Comparison of ENCODE assay signal across 14 cellular contexts in the genomic region with DNA sequence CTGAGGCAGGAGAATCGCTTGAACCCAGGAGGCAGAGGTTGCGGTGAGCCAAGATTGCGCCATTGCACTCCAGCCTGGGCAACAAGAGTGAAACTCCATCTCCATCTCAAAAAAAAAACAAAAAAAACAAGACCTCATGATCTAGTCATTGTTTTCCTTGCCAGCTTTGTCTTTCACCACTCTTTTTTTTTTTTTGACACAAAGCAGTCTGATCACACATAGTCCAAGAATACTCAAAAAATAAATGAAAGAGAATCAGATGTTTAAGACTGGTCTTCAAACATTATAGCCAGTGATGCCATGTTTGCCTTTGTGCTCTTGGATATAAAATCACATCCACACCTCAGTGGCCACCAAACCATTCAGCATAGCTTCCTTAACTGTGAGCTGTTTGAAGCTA. TPM values are rescaled to one million over a fixed set of nuclear protein-coding genes. Genes with fewer than 3 reads are reported as not detected.
DNase-seq lines count a peak whose midpoint lies in the region; ATAC-seq and TF ChIP-seq lines count a peak whose summit lies in the region.
"Had no signal": no experiment of that assay in that cellular context is flagged by ENCODE, and none has a peak within 500 bp of the region (broad histone marks: within the 10 kb centered on the region; RNA-seq: fewer than 3 reads in every experiment).

No MANE protein-coding gene starts in this region.

- H4K8ac ChIP-seq in neuronal stem cell (ENCODE audit: low read depth, low read length): no peak overlapping the region

- no peak for TF ChIP-seq CTCF in GM23338 (conservative IDR thresholded peaks at IDR 0.05; ENCODE audit: low read depth in 2 of 2)
- no peak for TF ChIP-seq CTCF in fibroblast of the aortic adventitia (IDR thresholded peaks at IDR 0.05; ENCODE audit: insufficient read depth, low read length)
- no peak for TF ChIP-seq CTCF in CD14-positive monocyte (IDR thresholded peaks at IDR 0.05)

- H4K20me1 ChIP-seq in GM23338 (replicated peaks; ENCODE audit: insufficient read depth): no peaks in the 10 kb centered on the region

- no peak overlapping the region for H2BK15ac ChIP-seq in neuronal stem cell (ENCODE audit: low read length)

- H3K27me3 Mint-ChIP-seq in GM23338 (ENCODE audit: insufficient read depth, low read depth, poor library complexity): peaks cover 3% of the 10 kb centered on the region
- peaks cover 0 to 5% (median 2%) of the 10 kb centered on the region in 3 donors for H3K27me3 Mint-ChIP-seq in CD14-positive monocyte (ENCODE audit: low read depth in 3 of 3)
- H3K27me3 Mint-ChIP-seq: CD4-positive, CD25-positive, alpha-beta regulatory T cell had no signal

- H4K91ac ChIP-seq in neuronal stem cell (ENCODE audit: low read depth, low read length, poor library complexity): no peak overlapping the region

- H3K27ac Mint-ChIP-seq in GM23338: no peak overlapping the region
- H3K27ac Mint-ChIP-seq in CD14-positive monocyte: no peak overlapping the region
- H3K27ac Mint-ChIP-seq: CD4-positive, CD25-positive, alpha-beta regulatory T cell; H9 had no signal

- no peak overlapping the region for H2BK120ac ChIP-seq in neuronal stem cell (ENCODE audit: low read depth, low read length)

- H3K4me3 Mint-ChIP-seq in GM23338 (no peak overlapping the region), CD14-positive monocyte (no peak overlapping the region)
- H3K4me3 Mint-ChIP-seq: CD4-positive, CD25-positive, alpha-beta regulatory T cell; H9 had no signal

- H3K27ac ChIP-seq in GM23338 (ENCODE audit: low read depth): no peak overlapping the region
- H3K27ac ChIP-seq in neuronal stem cell (replicated peaks; ENCODE audit: low read length): no peak overlapping the region
- H3K27ac ChIP-seq: A549 had no signal

- H3K4me2 ChIP-seq in GM23338 (no peak overlapping the region), neuronal stem cell (ENCODE audit: insufficient read depth, low read length, poor library complexity, severe bottlenecking) (no peak overlapping the region)
- H3K4me2 ChIP-seq: A549 had no signal

- H3K23ac ChIP-seq in neuronal stem cell (ENCODE audit: low read depth, low read length, poor library complexity): no peak overlapping the region

- H3K27me3 ChIP-seq in GM23338 (ENCODE audit: insufficient read depth) (no peaks in the 10 kb centered on the region), neuronal stem cell (ENCODE audit: control insufficient read depth in 3 of 3, insufficient read depth in 3 of 3, low read depth in 1 of 3, low read length in 3 of 3) (no peaks in the 10 kb centered on the region)
- H3K27me3 ChIP-seq: BE2C had no signal

- WGBS in neuronal stem cell (ENCODE audit: extremely low coverage in 2 of 2, insufficient read length in 2 of 2, insufficient replicate concordance in 1 of 2), 2 donors: no CpG with 5 or more reads among the region's 3 CpGs

- peak overlapping the region; percentile 76 for H2AFZ ChIP-seq in GM23338
- H2AFZ ChIP-seq in neuronal stem cell (ENCODE audit: low read length): peak overlapping the region; percentile 45

- no peak overlapping the region for H2BK5ac ChIP-seq in neuronal stem cell (ENCODE audit: low read length)

- H3K9me3 Mint-ChIP-seq in GM23338: no peaks in the 10 kb centered on the region
- H3K9me3 Mint-ChIP-seq in CD14-positive monocyte: no peaks in the 10 kb centered on the region
- H3K9me3 Mint-ChIP-seq: CD4-positive, CD25-positive, alpha-beta regulatory T cell; H9 had no signal

- H3K18ac ChIP-seq in neuronal stem cell (ENCODE audit: low read length): no peak overlapping the region

- H3K9ac ChIP-seq in neuronal stem cell (ENCODE audit: low read depth, low read length, poor library complexity): no peak overlapping the region

- H3F3A ChIP-seq in GM23338 (replicated peaks; ENCODE audit: low read depth): no peaks in the 10 kb centered on the region

- H3K79me1 ChIP-seq in neuronal stem cell (ENCODE audit: low read depth, low read length): no peaks in the 10 kb centered on the region

- H3K4me1 ChIP-seq in GM23338 (ENCODE audit: insufficient read depth): peaks cover 2% of the 10 kb centered on the region; the same call in 1 of the 2 replicates
- H3K4me1 ChIP-seq in neuronal stem cell (ENCODE audit: control insufficient read depth in 2 of 2, insufficient read depth in 1 of 2, low read depth in 1 of 2, low read length in 2 of 2): no peaks in the 10 kb centered on the region
- H3K4me1 ChIP-seq: BE2C had no signal

- no peaks in the 10 kb centered on the region for H3K36me3 ChIP-seq in GM23338 (ENCODE audit: insufficient read depth)
- no peaks in the 10 kb centered on the region for H3K36me3 ChIP-seq in neuronal stem cell (replicated peaks in 1 of 2; ENCODE audit: control insufficient read depth in 2 of 2, insufficient read depth in 2 of 2, low read length in 2 of 2)
- H3K36me3 ChIP-seq: BE2C had no signal

- H3K14ac ChIP-seq in neuronal stem cell (ENCODE audit: low read length): no peak overlapping the region

- H2AK5ac ChIP-seq in neuronal stem cell (ENCODE audit: low read depth, low read length): no peak overlapping the region

- H3K4ac ChIP-seq in neuronal stem cell (ENCODE audit: low read length): no peak overlapping the region

- intact Hi-C loops in CD14-positive monocyte (cut with micrococcal nuclease): loop anchor here in 1 of 2 donors (10.0 kb wide), 1 partner anchor 179 kb away; a partner anchor contains a TSS

- ATAC-seq in GM23338: no peak
- ATAC-seq: A549 had no signal

- peaks cover 3% of the 10 kb centered on the region for H3K4me1 Mint-ChIP-seq in GM23338
- peaks cover 7% of the 10 kb centered on the region for H3K4me1 Mint-ChIP-seq in CD14-positive monocyte

- DNase-seq in GM23338 (ENCODE audit: low spot score) (no peak), fibroblast of the aortic adventitia (ENCODE audit: low read depth) (peak; percentile 12), neuronal stem cell (ENCODE audit: low spot score) (no peak), CD14-positive monocyte (ENCODE audit: low spot score) (no peak), NCI-H345 treated with DMSO at 0.1 percent for 48 hours (lab: John Stamatoyannopoulos, UW; ENCODE audit: unreplicated experiment) (no peak), NCI-H2081 treated with DMSO at 0.1 percent for 48 hours (lab: John Stamatoyannopoulos, UW) (no peak), T-helper 2 cell (no peak)
- DNase-seq: CD4-positive, CD25-positive, alpha-beta regulatory T cell; DMS79; GOT3; H9; IMR-90 had no signal

- no peaks in the 10 kb centered on the region for H3K36me3 Mint-ChIP-seq in GM23338 (ENCODE audit: low read depth)
- H3K36me3 Mint-ChIP-seq in CD14-positive monocyte: no peaks in the 10 kb centered on the region
- H3K36me3 Mint-ChIP-seq: CD4-positive, CD25-positive, alpha-beta regulatory T cell had no signal

- H2BK12ac ChIP-seq in neuronal stem cell (ENCODE audit: low read length): no peak overlapping the region

- H3K4me3 ChIP-seq in GM23338 (no peak overlapping the region), fibroblast of the aortic adventitia (ENCODE audit: low read depth, low read length) (no peak overlapping the region), neuronal stem cell (ENCODE audit: low read length in 2 of 2) (no peak overlapping the region)
- H3K4me3 ChIP-seq: A549 had no signal

- H3K9me3 ChIP-seq in neuronal stem cell (replicated peaks in 1 of 2; ENCODE audit: control insufficient read depth in 2 of 2, insufficient read depth in 1 of 2, low read depth in 1 of 2, low read length in 2 of 2): no peaks in the 10 kb centered on the region
- H3K9me3 ChIP-seq: A549, BE2C had no signal

- H3K79me2 ChIP-seq in GM23338 (replicated peaks; ENCODE audit: insufficient read depth): no peaks in the 10 kb centered on the region

- H3K9me2 ChIP-seq in GM23338 (ENCODE audit: insufficient read depth): no peaks in the 10 kb centered on the region

RNA-seq across cellular contexts. Expression of a gene that starts 5.8 kb away (rescaled TPM):
- total RNA-seq in GM23338 (2014; rRNA removed; shearing (Covaris generic)): 114 and 135 TPM in 2 replicates
- polyA plus RNA-seq in GM23338 (2016; fragmentation: Nextera tagmentation; extraction: Ambion mirVana) (19.5 and 25.0 TPM in 2 replicates), CD14-positive monocyte (100 to 1,000 TPM; 149 to 269 TPM)
- 98.9 and 255 TPM in 2 replicates for total RNA-seq in fibroblast of the aortic adventitia (ENCODE audit: low replicate concordance)
- 99.4 TPM for polyA plus RNA-seq in neuronal stem cell (2013, experiment 1 of 2)
- 104 TPM for polyA plus RNA-seq in neuronal stem cell (2013, experiment 2 of 2)

RNA-seq across cellular contexts. Expression of a gene that starts 15.8 kb away (rescaled TPM):
- total RNA-seq in GM23338 (2014; rRNA removed; shearing (Covaris generic)): 36.3 and 40.3 TPM in 2 replicates
- polyA plus RNA-seq in GM23338 (2016; fragmentation: Nextera tagmentation; extraction: Ambion mirVana): 34.0 and 47.9 TPM in 2 replicates
- 11.9 and 25.8 TPM in 2 replicates for total RNA-seq in fibroblast of the aortic adventitia (ENCODE audit: low replicate concordance)
- 6.6 TPM for polyA plus RNA-seq in neuronal stem cell (2013, experiment 1 of 2)
- 6.6 TPM for polyA plus RNA-seq in neuronal stem cell (2013, experiment 2 of 2)
- 10 to 100 TPM in 1 of 2 donors, 1 to 10 TPM in 1; 3.4 to 10.9 TPM for polyA plus RNA-seq in CD14-positive monocyte
